In the genomic region with DNA sequence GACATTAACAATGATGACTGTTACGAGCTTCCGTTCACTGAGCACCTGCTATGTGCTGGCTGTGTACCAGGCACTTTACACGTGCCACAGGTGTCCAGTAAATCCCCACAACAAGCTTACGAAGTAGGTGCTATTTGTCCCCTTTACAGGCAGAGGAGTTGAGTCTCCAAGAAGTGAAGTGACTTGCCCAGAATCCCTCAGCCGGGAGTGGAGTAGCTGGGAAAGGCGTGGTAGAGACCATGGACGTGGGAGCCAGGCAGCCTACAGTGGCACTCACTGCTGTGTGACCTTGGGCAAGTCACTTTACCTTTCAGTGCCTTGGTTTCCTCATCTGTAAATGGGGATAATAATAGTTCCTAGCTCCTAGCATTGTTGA, we compare ENCODE assay signal across 20 cellular contexts. TPM values are rescaled to one million over a fixed set of nuclear protein-coding genes. Genes with fewer than 3 reads are reported as not detected.
DNase-seq lines count a peak whose midpoint lies in the region; ATAC-seq and TF ChIP-seq lines count a peak whose summit lies in the region.
"Had no signal": no experiment of that assay in that cellular context is flagged by ENCODE, and none has a peak within 500 bp of the region (broad histone marks: within the 10 kb centered on the region; RNA-seq: fewer than 3 reads in every experiment).

No MANE protein-coding gene starts in this region.

- DNase-seq in right lobe of liver, result no peak
- DNase-seq in spleen, result peak; percentile 29
- no peak for DNase-seq in NCI-H774 (lab: John Stamatoyannopoulos, UW)
- DNase-seq in foreskin melanocyte, result no peak
- DNase-seq: CD8-positive, alpha-beta memory T cell; GOT3; KG1; NCI-H1092 treated with DMSO at 0.1 percent for 48 hours; NCI-H1436 treated with DMSO at 0.1 percent for 48 hours; NCI-H2029; NCI-H524 treated with DMSO at 0.1 percent for 48 hours; OCI-M1 had no signal

- H3K36me3 ChIP-seq in BLaER1, result no peaks in the 10 kb centered on the region
- peaks cover 0 to 31% (median 16%) of the 10 kb centered on the region in 4 donors for H3K36me3 ChIP-seq in right lobe of liver
- H3K36me3 ChIP-seq in spleen, result no peaks in the 10 kb centered on the region
- H3K36me3 ChIP-seq: SJSA1 had no signal

- H4K20me1 ChIP-seq in BLaER1, result no peaks in the 10 kb centered on the region

- H3K4me2 ChIP-seq in BLaER1, result peak overlapping the region; percentile 40

- intact Hi-C loops in right lobe of liver (cut with DNase I), result no loop called here
- intact Hi-C loops in spleen (cut with DNase I; ENCODE audit: low total_unique reads), result no loop called here

- peaks cover 57% of the 10 kb centered on the region for H3K4me1 ChIP-seq in BLaER1
- peaks cover 0 to 46% (median 22%) of the 10 kb centered on the region in 4 donors for H3K4me1 ChIP-seq in right lobe of liver
- H3K4me1 ChIP-seq in spleen, result peaks cover 0 to 4% (median 0%) of the 10 kb centered on the region in 6 donors

- TF ChIP-seq CTCF in VCaP (conservative IDR thresholded peaks at IDR 0.05) (no peak), right lobe of liver (IDR thresholded peaks at IDR 0.05) (no peak), spleen (IDR thresholded peaks at IDR 0.05 in 8 of 11, conservative IDR thresholded peaks at IDR 0.05 in 3 of 11) (no peak)

- ATAC-seq in right lobe of liver (no peak), GM18873 (IDR thresholded peaks at IDR 0.05; ENCODE audit: low FRiP score, unreplicated experiment) (no peak)
- ATAC-seq: HCT116, Right ventricle myocardium inferior had no signal

- H3K27me3 ChIP-seq in BLaER1 (no peaks in the 10 kb centered on the region), right lobe of liver (no peaks in the 10 kb centered on the region), spleen (replicated peaks in 1 of 7) (peaks cover 0 to 38% (median 0%) of the 10 kb centered on the region in 7 donors)
- H3K27me3 ChIP-seq: SJSA1 had no signal

- no peak overlapping the region for H3K9ac ChIP-seq in BLaER1

- H3K27ac ChIP-seq in BLaER1 (peak overlapping the region; percentile 58; the same call in 1 of the 2 replicates), VCaP (peak overlapping the region; percentile 99), right lobe of liver (peak overlapping the region in 2 of 3 donors; percentile 63 to 88), spleen (no peak overlapping the region)
- H3K27ac ChIP-seq: SJSA1 had no signal

- 80% methylated on average over 2 of the region's 7 CpGs for WGBS in right lobe of liver (ENCODE audit: insufficient coverage, low coverage, low lambda C conversion rate, missing lambda C conversion rate)
- WGBS in spleen, 5 donors, result 56 to 84% (median 79%) methylated on average over 5 to 7 of the region's 7 CpGs

- no peak overlapping the region for H3K4me3 ChIP-seq in BLaER1
- H3K4me3 ChIP-seq in right lobe of liver, result peak overlapping the region in 2 of 3 donors; percentile 91 to 98
- no peak overlapping the region for H3K4me3 ChIP-seq in spleen
- H3K4me3 ChIP-seq: SJSA1 had no signal

- TF ChIP-seq POLR2A in right lobe of liver (IDR thresholded peaks at IDR 0.05) (no peak), spleen (IDR thresholded peaks at IDR 0.05) (no peak)

- H3K9me3 ChIP-seq in BLaER1 (no peaks in the 10 kb centered on the region), right lobe of liver (no peaks in the 10 kb centered on the region), spleen (no peaks in the 10 kb centered on the region)
- H3K9me3 ChIP-seq: SJSA1 had no signal

RNA-seq across cellular contexts. Expression of a gene that starts 0.7 kb away (rescaled TPM):
- 1,000 to 10,000 TPM; 2,202 to 7,072 (median 5,221) TPM for total RNA-seq in right lobe of liver
- total RNA-seq in spleen, result 1 to 10 TPM in 1 of 7 donors, not detected in 6; 1.6 TPM
- under 1 TPM in 2 of 3 donors, not detected in 1; 0.09 to 0.12 TPM for polyA plus RNA-seq in spleen
- total RNA-seq: CD8-positive, alpha-beta memory T cell; Right ventricle myocardium inferior had no signal
- polyA plus RNA-seq: CD8-positive, alpha-beta memory T cell had no signal

RNA-seq across cellular contexts. Expression of a gene that starts 20.3 kb away (rescaled TPM):
- total RNA-seq in right lobe of liver, result 10 to 100 TPM in 5 of 6 experiments, 1 to 10 TPM in 1; 3.1 to 24.3 (median 14.2) TPM
- 1 to 10 TPM in 2 of 7 donors, not detected in 5; 1.0 to 1.5 TPM for total RNA-seq in spleen
- polyA plus RNA-seq in spleen, result under 1 TPM; 0.20 to 0.26 (median 0.23) TPM
- total RNA-seq: CD8-positive, alpha-beta memory T cell; Daoy; HT1080; Right ventricle myocardium inferior had no signal
- polyA plus RNA-seq: CD8-positive, alpha-beta memory T cell had no signal

Comparison
In these comparisons a context has a peak if more than half of its experiments do, and no peak if none do; other contexts are left out.
1. H3K27ac ChIP-seq: peak in BLaER1 (single experiment), VCaP (single experiment) and right lobe of liver (2 of 3); none in spleen (0 of 8).
2. H3K4me3 ChIP-seq: peak in right lobe of liver (2 of 3); none in BLaER1 (single experiment) and spleen (0 of 8).
3. RNA of a gene that starts 0.7 kb away (total RNA-seq): 2,202 to 7,072 TPM in right lobe of liver; 1.6 TPM in spleen; every median in the first group is over 100 times any median in the second.